ENCODE assay signal across 1 cellular context in the genomic region with DNA sequence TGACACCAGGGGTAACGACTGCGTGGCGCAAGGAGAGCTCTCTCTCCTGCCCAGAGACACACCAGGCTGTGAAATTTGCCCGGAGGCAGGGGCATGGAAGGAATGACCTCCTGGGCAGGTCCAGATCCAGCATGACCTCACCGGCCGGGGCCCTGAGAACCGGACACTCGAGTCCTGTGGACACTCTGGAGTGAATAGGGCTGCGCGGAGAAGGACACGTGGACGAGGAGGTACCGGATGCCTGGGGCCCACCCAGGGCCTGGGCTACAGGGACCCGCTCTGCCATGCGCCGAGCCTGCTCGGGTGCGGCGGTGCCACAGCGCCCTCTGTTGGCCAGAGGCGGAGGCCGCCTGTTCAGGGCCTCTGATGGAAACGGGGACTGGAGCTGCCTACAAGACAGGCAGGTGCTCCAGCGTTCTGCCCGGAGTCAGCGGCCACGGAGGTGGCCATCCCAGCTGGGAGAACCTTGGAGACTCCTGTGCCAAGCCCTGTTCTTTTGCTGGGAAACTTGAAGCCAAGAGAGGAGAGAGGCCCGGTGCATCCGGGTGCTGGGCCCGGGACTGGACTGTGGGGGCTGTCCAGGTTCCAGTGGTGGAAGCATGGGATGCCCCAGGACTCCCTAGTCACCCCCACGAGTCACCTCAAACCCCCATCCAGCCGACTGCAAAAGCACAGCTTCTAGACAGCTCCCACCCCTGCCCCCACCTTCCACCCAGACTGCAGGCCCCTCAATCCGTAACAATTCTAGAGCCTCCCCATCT.
A peak's percentile ranks its signal among the peaks of the same experiment; 100 is the strongest.
TF ChIP-seq lines count a peak whose summit lies in the region.

No MANE protein-coding gene starts in this region.

TF ChIP-seq in GM12878, 131 proteins besides CTCF, POLR2A, EP300 and RAD21 (continued from another document):
- TF ChIP-seq HCFC1 (IDR thresholded peaks at IDR 0.05; ENCODE audit: low read length) (0 out of 2 replicates have a peak, but pooled peaks have one; percentile 16), SP1 (IDR thresholded peaks at IDR 0.05; ENCODE audit: low read depth, low read length) (peak; percentile 26), LARP7 (IDR thresholded peaks at IDR 0.05) (0 out of 2 replicates have a peak, but pooled peaks have one; percentile 69), CREB1 (IDR thresholded peaks at IDR 0.05; ENCODE audit: low read depth) (no peak), RB1 (IDR thresholded peaks at IDR 0.05; ENCODE audit: borderline replicate concordance) (peak; percentile 59; the same call in 1 of the 2 replicates), IKZF1 (conservative IDR thresholded peaks at IDR 0.05) (0 out of 2 replicates have a peak, but pooled peaks have one; percentile 20), NR2C1 (IDR thresholded peaks at IDR 0.05) (peak; percentile 56), STAT1 (conservative IDR thresholded peaks at IDR 0.05) (0 out of 2 replicates have a peak, but pooled peaks have one; percentile 47), BACH1 (IDR thresholded peaks at IDR 0.05; ENCODE audit: borderline replicate concordance) (no peak), NR2F1 (conservative IDR thresholded peaks at IDR 0.05) (0 out of 2 replicates have a peak, but pooled peaks have one; percentile 70), EZH2 (IDR thresholded peaks at IDR 0.05; ENCODE audit: borderline replicate concordance, control insufficient read depth, low read depth, low read length) (no peak), GATAD2B (conservative IDR thresholded peaks at IDR 0.05; ENCODE audit: low read depth) (peak; percentile 56; the same call in 1 of the 2 replicates), YY1 (IDR thresholded peaks at IDR 0.05; ENCODE audit: low read depth, low read length) (peak; percentile 82), SMC3 (IDR thresholded peaks at IDR 0.05; ENCODE audit: borderline replicate concordance, low read length) (peak; percentile 91), BHLHE40 (IDR thresholded peaks at IDR 0.05; ENCODE audit: borderline replicate concordance in 1 of 2, low read depth in 2 of 2, low read length in 1 of 2) (peak in 1 of 2 experiments; percentile 41; a peak in 2 of 4 replicates), SMARCA5 (IDR thresholded peaks at IDR 0.05) (peak; percentile 74; the same call in 1 of the 2 replicates)
- TF ChIP-seq, protein P1, sequence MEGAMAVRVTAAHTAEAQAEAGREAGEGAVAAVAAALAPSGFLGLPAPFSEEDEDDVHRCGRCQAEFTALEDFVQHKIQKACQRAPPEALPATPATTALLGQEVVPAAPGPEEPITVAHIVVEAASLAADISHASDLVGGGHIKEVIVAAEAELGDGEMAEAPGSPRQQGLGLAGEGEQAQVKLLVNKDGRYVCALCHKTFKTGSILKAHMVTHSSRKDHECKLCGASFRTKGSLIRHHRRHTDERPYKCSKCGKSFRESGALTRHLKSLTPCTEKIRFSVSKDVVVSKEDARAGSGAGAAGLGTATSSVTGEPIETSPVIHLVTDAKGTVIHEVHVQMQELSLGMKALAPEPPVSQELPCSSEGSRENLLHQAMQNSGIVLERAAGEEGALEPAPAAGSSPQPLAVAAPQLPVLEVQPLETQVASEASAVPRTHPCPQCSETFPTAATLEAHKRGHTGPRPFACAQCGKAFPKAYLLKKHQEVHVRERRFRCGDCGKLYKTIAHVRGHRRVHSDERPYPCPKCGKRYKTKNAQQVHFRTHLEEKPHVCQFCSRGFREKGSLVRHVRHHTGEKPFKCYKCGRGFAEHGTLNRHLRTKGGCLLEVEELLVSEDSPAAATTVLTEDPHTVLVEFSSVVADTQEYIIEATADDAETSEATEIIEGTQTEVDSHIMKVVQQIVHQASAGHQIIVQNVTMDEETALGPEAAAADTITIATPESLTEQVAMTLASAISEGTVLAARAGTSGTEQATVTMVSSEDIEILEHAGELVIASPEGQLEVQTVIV (IDR thresholded peaks at IDR 0.05; ENCODE audit: borderline replicate concordance, partially characterized antibody) = no peak
- TF ChIP-seq, protein P2, sequence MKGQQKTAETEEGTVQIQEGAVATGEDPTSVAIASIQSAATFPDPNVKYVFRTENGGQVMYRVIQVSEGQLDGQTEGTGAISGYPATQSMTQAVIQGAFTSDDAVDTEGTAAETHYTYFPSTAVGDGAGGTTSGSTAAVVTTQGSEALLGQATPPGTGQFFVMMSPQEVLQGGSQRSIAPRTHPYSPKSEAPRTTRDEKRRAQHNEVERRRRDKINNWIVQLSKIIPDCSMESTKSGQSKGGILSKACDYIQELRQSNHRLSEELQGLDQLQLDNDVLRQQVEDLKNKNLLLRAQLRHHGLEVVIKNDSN (IDR thresholded peaks at IDR 0.05; ENCODE audit: borderline replicate concordance, extremely low read length, insufficient read depth, low read depth, low read length) = peak; percentile 4
- TF ChIP-seq, protein P3, sequence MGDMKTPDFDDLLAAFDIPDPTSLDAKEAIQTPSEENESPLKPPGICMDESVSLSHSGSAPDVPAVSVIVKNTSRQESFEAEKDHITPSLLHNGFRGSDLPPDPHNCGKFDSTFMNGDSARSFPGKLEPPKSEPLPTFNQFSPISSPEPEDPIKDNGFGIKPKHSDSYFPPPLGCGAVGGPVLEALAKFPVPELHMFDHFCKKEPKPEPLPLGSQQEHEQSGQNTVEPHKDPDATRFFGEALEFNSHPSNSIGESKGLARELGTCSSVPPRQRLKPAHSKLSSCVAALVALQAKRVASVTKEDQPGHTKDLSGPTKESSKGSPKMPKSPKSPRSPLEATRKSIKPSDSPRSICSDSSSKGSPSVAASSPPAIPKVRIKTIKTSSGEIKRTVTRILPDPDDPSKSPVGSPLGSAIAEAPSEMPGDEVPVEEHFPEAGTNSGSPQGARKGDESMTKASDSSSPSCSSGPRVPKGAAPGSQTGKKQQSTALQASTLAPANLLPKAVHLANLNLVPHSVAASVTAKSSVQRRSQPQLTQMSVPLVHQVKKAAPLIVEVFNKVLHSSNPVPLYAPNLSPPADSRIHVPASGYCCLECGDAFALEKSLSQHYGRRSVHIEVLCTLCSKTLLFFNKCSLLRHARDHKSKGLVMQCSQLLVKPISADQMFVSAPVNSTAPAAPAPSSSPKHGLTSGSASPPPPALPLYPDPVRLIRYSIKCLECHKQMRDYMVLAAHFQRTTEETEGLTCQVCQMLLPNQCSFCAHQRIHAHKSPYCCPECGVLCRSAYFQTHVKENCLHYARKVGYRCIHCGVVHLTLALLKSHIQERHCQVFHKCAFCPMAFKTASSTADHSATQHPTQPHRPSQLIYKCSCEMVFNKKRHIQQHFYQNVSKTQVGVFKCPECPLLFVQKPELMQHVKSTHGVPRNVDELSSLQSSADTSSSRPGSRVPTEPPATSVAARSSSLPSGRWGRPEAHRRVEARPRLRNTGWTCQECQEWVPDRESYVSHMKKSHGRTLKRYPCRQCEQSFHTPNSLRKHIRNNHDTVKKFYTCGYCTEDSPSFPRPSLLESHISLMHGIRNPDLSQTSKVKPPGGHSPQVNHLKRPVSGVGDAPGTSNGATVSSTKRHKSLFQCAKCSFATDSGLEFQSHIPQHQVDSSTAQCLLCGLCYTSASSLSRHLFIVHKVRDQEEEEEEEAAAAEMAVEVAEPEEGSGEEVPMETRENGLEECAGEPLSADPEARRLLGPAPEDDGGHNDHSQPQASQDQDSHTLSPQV (IDR thresholded peaks at IDR 0.05) = peak; percentile 63; the same call in 1 of the 2 replicates
- TF ChIP-seq, protein P4, sequence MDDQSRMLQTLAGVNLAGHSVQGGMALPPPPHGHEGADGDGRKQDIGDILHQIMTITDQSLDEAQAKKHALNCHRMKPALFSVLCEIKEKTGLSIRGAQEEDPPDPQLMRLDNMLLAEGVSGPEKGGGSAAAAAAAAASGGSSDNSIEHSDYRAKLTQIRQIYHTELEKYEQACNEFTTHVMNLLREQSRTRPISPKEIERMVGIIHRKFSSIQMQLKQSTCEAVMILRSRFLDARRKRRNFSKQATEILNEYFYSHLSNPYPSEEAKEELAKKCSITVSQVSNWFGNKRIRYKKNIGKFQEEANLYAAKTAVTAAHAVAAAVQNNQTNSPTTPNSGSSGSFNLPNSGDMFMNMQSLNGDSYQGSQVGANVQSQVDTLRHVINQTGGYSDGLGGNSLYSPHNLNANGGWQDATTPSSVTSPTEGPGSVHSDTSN (IDR thresholded peaks at IDR 0.05; ENCODE audit: insufficient replicate concordance, low read depth, low read length) = no peak
